Comparison of ENCODE assay signal across 13 cellular contexts in the genomic region with DNA sequence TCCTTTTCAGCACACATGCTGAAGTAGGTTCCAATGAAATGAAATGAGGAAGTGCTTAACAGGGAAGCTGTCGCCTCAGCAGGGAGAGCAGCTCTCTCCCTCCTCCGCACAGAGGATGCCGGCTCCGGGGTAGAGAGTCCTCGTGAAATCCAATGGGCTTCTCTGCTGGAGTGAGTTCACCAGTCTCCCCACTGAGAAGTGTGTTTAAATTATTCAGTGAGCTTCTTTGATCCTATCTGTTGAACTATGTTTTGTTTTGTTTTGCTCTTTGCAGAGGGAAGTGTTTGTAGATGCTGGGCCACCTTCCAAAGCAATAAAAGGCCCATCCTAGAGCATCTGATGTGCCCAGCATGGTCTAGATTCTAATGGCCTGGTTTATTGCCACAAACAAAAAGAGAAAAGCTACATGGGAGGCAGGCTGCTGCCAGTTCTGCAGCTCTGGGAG. TPM values are rescaled to one million over a fixed set of nuclear protein-coding genes. Genes with fewer than 3 reads are reported as not detected.
DNase-seq lines count a peak whose midpoint lies in the region; ATAC-seq, FAIRE-seq and TF ChIP-seq lines count a peak whose summit lies in the region.
"Had no signal": no experiment of that assay in that cellular context is flagged by ENCODE, and none has a peak within 500 bp of the region (broad histone marks: within the 10 kb centered on the region; RNA-seq: fewer than 3 reads in every experiment).

No MANE protein-coding gene starts in this region.

- H3K27me3 ChIP-seq in GM12878 (replicated peaks in 1 of 2; ENCODE audit: control insufficient read depth in 2 of 2, insufficient read depth in 2 of 2, low read length in 1 of 2), result no peaks in the 10 kb centered on the region
- H3K27me3 ChIP-seq: esophagus muscularis mucosa had no signal

- ATAC-seq in GM12878 (no peak), GM21737 (IDR thresholded peaks at IDR 0.05; ENCODE audit: unreplicated experiment) (no peak), HG02938 (IDR thresholded peaks at IDR 0.05; ENCODE audit: unreplicated experiment) (no peak)
- ATAC-seq: psoas muscle had no signal

- TF ChIP-seq RAD21 in GM12878 (IDR thresholded peaks at IDR 0.05; ENCODE audit: insufficient read depth, low read depth, low read length), result no peak

- TF ChIP-seq CTCF in GM12878 (IDR thresholded peaks at IDR 0.05 in 2 of 3, conservative IDR thresholded peaks at IDR 0.05 in 1 of 3; ENCODE audit: control insufficient read depth in 2 of 3, extremely low read depth in 1 of 3, insufficient read depth in 1 of 3, low read depth in 3 of 3, low read length in 3 of 3), result no peak

- H3K79me2 ChIP-seq in GM12878 (ENCODE audit: control insufficient read depth, insufficient read depth, low read length), result peaks cover 3% of the 10 kb centered on the region

- H3K4me1 ChIP-seq in GM12878 (ENCODE audit: control insufficient read depth, insufficient read depth, low read length), result peaks cover 3% of the 10 kb centered on the region; the same call in 1 of the 2 replicates

- no peak overlapping the region for H2AFZ ChIP-seq in GM12878 (ENCODE audit: control insufficient read depth, low read depth, low read length)

- no TSS peak for BruUV-seq in GM12878 (replicated peaks; lab: Mats Ljungman, UMichigan)

- H3K4me3 ChIP-seq in GM12878, result no peak overlapping the region
- H3K4me3 ChIP-seq: esophagus muscularis mucosa, psoas muscle had no signal

- TF ChIP-seq POLR2A in GM12891 (IDR thresholded peaks at IDR 0.05; ENCODE audit: low read depth, low read length) (no peak), GM12878 (IDR thresholded peaks at IDR 0.05; ENCODE audit: low read depth, low read length) (no peak)

- intact Hi-C loops in GM12878 (cut with micrococcal nuclease; ENCODE audit: unreplicated experiment), result no loop called here
- intact Hi-C loops in posterior cingulate gyrus (cut with DNase I), result loop anchor here (10.0 kb wide), 1 partner anchor 78 kb away; no protein-coding TSS in a partner anchor

- RAD21 ChIA-PET in GM12878 (lab: Charles Lee; ENCODE audit: unreplicated experiment), result no interaction called here

- H3K9ac ChIP-seq in GM12878 (ENCODE audit: control insufficient read depth, insufficient read depth, low read length), result no peak overlapping the region
- H3K9ac ChIP-seq: KMS-11 had no signal

- no peak overlapping the region for H3K27ac ChIP-seq in GM12878 (ENCODE audit: control insufficient read depth, insufficient read depth)
- H3K27ac ChIP-seq: esophagus muscularis mucosa, KMS-11, psoas muscle had no signal

- POLR2A ChIA-PET in GM12878 (lab: Charles Lee), result interaction anchor here (0.6 kb wide), 1 partner anchor 937 kb away, joined by 3 read pairs; no protein-coding TSS in a partner anchor

- no peak overlapping the region for H3K4me2 ChIP-seq in GM12878 (ENCODE audit: control insufficient read depth, insufficient read depth)
- H3K4me2 ChIP-seq: KMS-11 had no signal

- FAIRE-seq in GM12891 (lab: Jason Lieb, UNC) (no peak), GM12878 (lab: Jason Lieb, UNC) (no peak), HTR-8/SVneo (lab: Jason Lieb, UNC) (no peak)

- CTCF ChIA-PET in GM12878 (lab: Yijun Ruan, JAX), result interaction anchor here (1.0 to 1.4 kb wide), 2 partner anchors 79 to 167 kb away, joined by 3 to 4 read pairs; no protein-coding TSS in a partner anchor

- SMC1A ChIA-PET in GM12878 (lab: Charles Lee; ENCODE audit: uncharacterized antibody, unreplicated experiment), result interaction anchor here (0.6 to 1.2 kb wide), 2 partner anchors 19 to 37 kb away, joined by 4 to 5 read pairs; no protein-coding TSS in a partner anchor

- no peaks in the 10 kb centered on the region for H3K9me3 ChIP-seq in GM12878 (replicated peaks; ENCODE audit: control insufficient read depth, insufficient read depth, low read length)
- H3K9me3 ChIP-seq: esophagus muscularis mucosa, psoas muscle had no signal

- DNase-seq in GM12891 (ENCODE audit: insufficient read length, low spot score), result no peak
- peak; percentile 76 for DNase-seq in NCI-H2196 (lab: John Stamatoyannopoulos, UW; ENCODE audit: unreplicated experiment)
- DNase-seq in GM12878 (ENCODE audit: low read depth, low spot score), result no peak
- peak in 8 of 10 donors; percentile 41 to 93 (median 62) for DNase-seq in posterior cingulate gyrus
- no peak for DNase-seq in stimulated activated CD4-positive, alpha-beta T cell treated with anti-CD3 and anti-CD28 coated beads, Interleukin-4, amount 100 ng/mL, for 1 hour
- DNase-seq in HTR-8/SVneo (ENCODE audit: insufficient read length, low spot score), result no peak
- DNase-seq: NCI-H446 treated with DMSO at 0.1 percent for 48 hours, SHP77 had no signal

- peaks cover 8 to 37% of the 10 kb centered on the region in 2 experiments; a peak in 3 of 4 replicates for H3K36me3 ChIP-seq in GM12878 (ENCODE audit: control insufficient read depth in 2 of 2, insufficient read depth in 2 of 2, low read length in 1 of 2)

- in situ Hi-C loops in GM12878 (cut with MboI), result no loop called here

- WGBS in GM12878 (ENCODE audit: insufficient coverage, insufficient replicate concordance, low lambda C conversion rate, missing lambda C conversion rate), result 87% methylated on average over 5 of the region's 5 CpGs

- no peak for TF ChIP-seq EP300 in GM12878 (IDR thresholded peaks at IDR 0.05; ENCODE audit: borderline replicate concordance in 1 of 2, control insufficient read depth in 1 of 2, low read depth in 2 of 2, low read length in 2 of 2)

- no peaks in the 10 kb centered on the region for H4K20me1 ChIP-seq in GM12878 (ENCODE audit: control insufficient read depth, insufficient read depth)

RNA-seq across cellular contexts. Expression of a gene that starts 6.8 kb away (rescaled TPM):
- polyA plus RNA-seq in GM12891 (2012; ENCODE audit: low read depth, missing spikeins), result 119 TPM
- 33.8 and 144 TPM in 2 replicates for total RNA-seq in GM12878 (2013; cell fraction: nucleolus; rRNA removed)
- total RNA-seq in GM12878 (2014; rRNA removed) (78.5 and 88.0 TPM in 2 replicates), GM12878 (2014; rRNA removed; fragmentation: Illumina TruSeq; extraction: Trizol) (85.7 and 87.8 TPM in 2 replicates), GM12878 (2021) (76.9 and 84.3 TPM in 2 replicates)
- 64.8 TPM for polyA plus RNA-seq in GM12878 (2011; ENCODE audit: low read depth)
- polyA plus RNA-seq in GM12878 (2011; rRNA removed) (123 and 157 TPM in 2 replicates), GM12878 (2014; fragmentation: Illumina TruSeq; extraction: Trizol) (146 and 167 TPM in 2 replicates), GM12878 (2014; fragmentation: Nextera tagmentation; extraction: Ambion mirVana) (10 to 100 TPM; 81.4 to 82.8 TPM), GM12878 (2014; rRNA removed) (91.5 and 99.6 TPM in 2 replicates), GM12878 (2016; fragmentation: Nextera tagmentation; extraction: Ambion mirVana) (100 to 1,000 TPM; 169 to 174 TPM)
- 52.0 and 59.3 TPM in 2 replicates for polyA plus RNA-seq in GM12878 (2011; cell fraction: cytosol; rRNA removed)
- polyA plus RNA-seq in GM12878 (2011; cell fraction: nucleus; rRNA removed), result 50.8 and 59.6 TPM in 2 replicates
- 86.5 and 102 TPM in 2 replicates for polyA plus RNA-seq in GM12878 (2012)
- polyA minus RNA-seq in GM12878 (2011; rRNA and poly(A)+ RNA removed), result 37.3 and 41.8 TPM in 2 replicates
- polyA minus RNA-seq in GM12878 (2011; cell fraction: cytosol; rRNA and poly(A)+ RNA removed), result 22.7 and 48.7 TPM in 2 replicates
- polyA minus RNA-seq in GM12878 (2011; cell fraction: nucleus; rRNA and poly(A)+ RNA removed), result 19.1 and 32.2 TPM in 2 replicates

RNA-seq across cellular contexts. Expression of a gene that starts 7.7 kb away (rescaled TPM):
- polyA plus RNA-seq in GM12891 (2012; ENCODE audit: low read depth, missing spikeins), result 31.3 TPM
- total RNA-seq in GM12878 (2013; cell fraction: nucleolus; rRNA removed), result 112 and 123 TPM in 2 replicates
- total RNA-seq in GM12878 (2014; rRNA removed), result 32.6 and 35.2 TPM in 2 replicates
- total RNA-seq in GM12878 (2014; rRNA removed; fragmentation: Illumina TruSeq; extraction: Trizol), result 21.7 and 21.8 TPM in 2 replicates
- 49.6 and 54.9 TPM in 2 replicates for total RNA-seq in GM12878 (2021)
- 19.5 TPM for polyA plus RNA-seq in GM12878 (2011; ENCODE audit: low read depth)
- 59.4 and 62.2 TPM in 2 replicates for polyA plus RNA-seq in GM12878 (2011; rRNA removed)
- polyA plus RNA-seq in GM12878 (2011; cell fraction: cytosol; rRNA removed), result 52.5 and 56.3 TPM in 2 replicates
- 182 and 212 TPM in 2 replicates for polyA plus RNA-seq in GM12878 (2011; cell fraction: nucleus; rRNA removed)
- 36.3 and 39.3 TPM in 2 replicates for polyA plus RNA-seq in GM12878 (2012)
- 24.3 and 29.5 TPM in 2 replicates for polyA plus RNA-seq in GM12878 (2014; fragmentation: Illumina TruSeq; extraction: Trizol)
- polyA plus RNA-seq in GM12878 (2014; fragmentation: Nextera tagmentation; extraction: Ambion mirVana), result 10 to 100 TPM in 1 of 2 experiments, 1 to 10 TPM in 1; 9.6 to 10.8 TPM
- 36.7 and 42.0 TPM in 2 replicates for polyA plus RNA-seq in GM12878 (2014; rRNA removed)
- 10 to 100 TPM; 25.0 to 27.6 TPM for polyA plus RNA-seq in GM12878 (2016; fragmentation: Nextera tagmentation; extraction: Ambion mirVana)
- 40.8 and 57.0 TPM in 2 replicates for polyA minus RNA-seq in GM12878 (2011; rRNA and poly(A)+ RNA removed)
- polyA minus RNA-seq in GM12878 (2011; cell fraction: cytosol; rRNA and poly(A)+ RNA removed), result 16.3 and 20.4 TPM in 2 replicates
- 38.2 and 60.8 TPM in 2 replicates for polyA minus RNA-seq in GM12878 (2011; cell fraction: nucleus; rRNA and poly(A)+ RNA removed)

RNA-seq across cellular contexts. Expression of a gene that starts 31.5 kb away (rescaled TPM):
- polyA plus RNA-seq in GM12891 (2012; ENCODE audit: low read depth, missing spikeins), result 1.4 TPM
- total RNA-seq in GM12878 (2013; cell fraction: nucleolus; rRNA removed), result 19.1 and 21.0 TPM in 2 replicates
- total RNA-seq in GM12878 (2014; rRNA removed) (0.49 and 0.56 TPM in 2 replicates), GM12878 (2014; rRNA removed; fragmentation: Illumina TruSeq; extraction: Trizol) (0.18 and 0.22 TPM in 2 replicates), GM12878 (2021) (0.88 and 1.4 TPM in 2 replicates)
- 0.43 TPM for polyA plus RNA-seq in GM12878 (2011; ENCODE audit: low read depth)
- polyA plus RNA-seq in GM12878 (2011; rRNA removed) (0.56 and 1.2 TPM in 2 replicates), GM12878 (2014; fragmentation: Illumina TruSeq; extraction: Trizol) (0.24 and 0.35 TPM in 2 replicates), GM12878 (2014; fragmentation: Nextera tagmentation; extraction: Ambion mirVana) (under 1 TPM; 0.08 to 0.11 TPM), GM12878 (2014; rRNA removed) (0.47 and 1.1 TPM in 2 replicates), GM12878 (2016; fragmentation: Nextera tagmentation; extraction: Ambion mirVana) (under 1 TPM; 0.40 to 0.50 TPM)
- 1.5 TPM in 2 replicates for polyA plus RNA-seq in GM12878 (2011; cell fraction: cytosol; rRNA removed)
- 8.0 TPM in 2 replicates for polyA plus RNA-seq in GM12878 (2011; cell fraction: nucleus; rRNA removed)
- polyA plus RNA-seq in GM12878 (2012), result 1.8 TPM in 2 replicates
- 2.7 and 3.9 TPM in 2 replicates for polyA minus RNA-seq in GM12878 (2011; rRNA and poly(A)+ RNA removed)
- 1.0 and 1.6 TPM in 2 replicates for polyA minus RNA-seq in GM12878 (2011; cell fraction: cytosol; rRNA and poly(A)+ RNA removed)
- 3.6 and 5.7 TPM in 2 replicates for polyA minus RNA-seq in GM12878 (2011; cell fraction: nucleus; rRNA and poly(A)+ RNA removed)

RNA-seq across cellular contexts. Expression of a gene that starts 54.9 kb away (rescaled TPM):
- 43.3 TPM for polyA plus RNA-seq in GM12891 (2012; ENCODE audit: low read depth, missing spikeins)
- total RNA-seq in GM12878 (2013; cell fraction: nucleolus; rRNA removed), result 339 and 407 TPM in 2 replicates
- total RNA-seq in GM12878 (2014; rRNA removed) (35.5 and 37.5 TPM in 2 replicates), GM12878 (2014; rRNA removed; fragmentation: Illumina TruSeq; extraction: Trizol) (52.0 and 56.3 TPM in 2 replicates), GM12878 (2021) (35.2 and 38.7 TPM in 2 replicates)
- polyA plus RNA-seq in GM12878 (2011; ENCODE audit: low read depth), result 67.1 TPM
- polyA plus RNA-seq in GM12878 (2011; rRNA removed) (63.6 and 66.4 TPM in 2 replicates), GM12878 (2014; fragmentation: Illumina TruSeq; extraction: Trizol) (69.1 and 85.4 TPM in 2 replicates), GM12878 (2014; fragmentation: Nextera tagmentation; extraction: Ambion mirVana) (10 to 100 TPM; 36.7 to 45.0 TPM), GM12878 (2014; rRNA removed) (66.8 and 68.2 TPM in 2 replicates), GM12878 (2016; fragmentation: Nextera tagmentation; extraction: Ambion mirVana) (10 to 100 TPM; 44.7 to 46.0 TPM)
- 46.3 and 47.5 TPM in 2 replicates for polyA plus RNA-seq in GM12878 (2011; cell fraction: cytosol; rRNA removed)
- 145 and 152 TPM in 2 replicates for polyA plus RNA-seq in GM12878 (2011; cell fraction: nucleus; rRNA removed)
- polyA plus RNA-seq in GM12878 (2012), result 45.2 and 50.8 TPM in 2 replicates
- 73.9 and 87.6 TPM in 2 replicates for polyA minus RNA-seq in GM12878 (2011; rRNA and poly(A)+ RNA removed)
- polyA minus RNA-seq in GM12878 (2011; cell fraction: cytosol; rRNA and poly(A)+ RNA removed), result 16.7 and 18.6 TPM in 2 replicates
- polyA minus RNA-seq in GM12878 (2011; cell fraction: nucleus; rRNA and poly(A)+ RNA removed), result 44.0 and 60.1 TPM in 2 replicates

Comparison
In these comparisons a context has a peak if more than half of its experiments do, and no peak if none do; other contexts are left out.
1. DNase-seq: peak in NCI-H2196 (single experiment) and posterior cingulate gyrus (8 of 10); none in GM12891 (single experiment), GM12878 (single experiment), stimulated activated CD4-positive, alpha-beta T cell treated with anti-CD3 and anti-CD28 coated beads, Interleukin-4, amount 100 ng/mL, for 1 hour (single experiment) and HTR-8/SVneo (single experiment).